In the genomic region with DNA sequence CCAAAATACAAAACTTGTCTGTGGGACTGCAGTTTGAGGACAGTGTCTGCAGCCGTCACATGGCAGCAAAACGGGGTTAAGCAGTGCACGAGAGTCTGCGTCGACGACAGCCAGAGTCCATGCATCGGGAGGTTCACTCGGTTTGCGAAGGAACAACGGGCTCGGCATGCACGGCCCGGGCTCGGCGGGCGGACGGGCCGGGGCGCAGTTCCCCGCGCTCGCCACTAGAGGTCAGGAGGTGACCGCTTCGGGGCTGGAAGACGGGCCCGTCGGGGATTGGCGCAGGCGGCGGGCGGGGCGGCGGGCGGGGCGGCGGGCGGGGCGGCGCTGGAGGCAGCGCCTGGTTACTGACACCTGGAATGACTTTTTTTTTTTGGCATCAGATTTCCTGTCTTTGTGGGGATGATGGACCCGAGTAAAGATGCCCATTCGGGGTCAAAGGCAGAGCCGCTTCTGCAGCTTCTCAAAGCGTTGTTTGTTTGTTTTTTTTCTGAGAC, we compare ENCODE assay signal across 8 cellular contexts. TPM values are rescaled to one million over a fixed set of nuclear protein-coding genes. Genes with fewer than 3 reads are reported as not detected.
DNase-seq lines count a peak whose midpoint lies in the region; ATAC-seq and TF ChIP-seq lines count a peak whose summit lies in the region.

No MANE protein-coding gene starts in this region.

- no peak overlapping the region for H2BK12ac ChIP-seq in trophoblast cell (ENCODE audit: low read length)

- H3K4me1 ChIP-seq in SK-N-SH (ENCODE audit: control insufficient read depth in 1 of 2, insufficient read depth in 2 of 2, low read depth in 1 of 2, low read length in 1 of 2) (peaks cover 0 to 2% of the 10 kb centered on the region in 2 experiments; a peak in 1 of 4 replicates), trophoblast cell (ENCODE audit: control insufficient read depth in 1 of 2, insufficient read depth in 2 of 2, low read length in 2 of 2) (no peaks in the 10 kb centered on the region), tibial nerve (peaks cover 0 to 9% (median 0%) of the 10 kb centered on the region in 4 donors)

- no peaks in the 10 kb centered on the region for H3K36me3 ChIP-seq in SK-N-SH (replicated peaks in 1 of 2; ENCODE audit: control insufficient read depth in 1 of 2, insufficient read depth in 2 of 2, low read length in 1 of 2)
- no peaks in the 10 kb centered on the region for H3K36me3 ChIP-seq in trophoblast cell (ENCODE audit: control insufficient read depth in 1 of 2, insufficient read depth in 2 of 2, low read length in 2 of 2)
- no peaks in the 10 kb centered on the region for H3K36me3 ChIP-seq in tibial nerve

- no peak overlapping the region for H3K23ac ChIP-seq in trophoblast cell (ENCODE audit: low read length)

- H3K9me3 ChIP-seq in SK-N-SH (no peaks in the 10 kb centered on the region), trophoblast cell (ENCODE audit: insufficient read depth, low read depth, low read length) (peaks cover 1% of the 10 kb centered on the region), tibial nerve (no peaks in the 10 kb centered on the region)

- no peak overlapping the region for H3K27ac ChIP-seq in SK-N-SH (ENCODE audit: low read depth in 2 of 2, low read length in 1 of 2)
- H3K27ac ChIP-seq in trophoblast cell (ENCODE audit: low read depth, low read length): no peak overlapping the region
- no peak overlapping the region for H3K27ac ChIP-seq in tibial nerve

- H3K9ac ChIP-seq in SK-N-SH (no peak overlapping the region), trophoblast cell (ENCODE audit: low read length) (no peak overlapping the region)

- no peak overlapping the region for H3K18ac ChIP-seq in trophoblast cell (ENCODE audit: low read length)

- no peak overlapping the region for H3K14ac ChIP-seq in trophoblast cell (ENCODE audit: low read length)

- H3K4me3 ChIP-seq in SK-N-SH (ENCODE audit: low read depth in 2 of 2, low read length in 1 of 2) (peak overlapping the region in 1 of 2 experiments; percentile 52; a peak in 2 of 4 replicates), trophoblast cell (ENCODE audit: low read depth, low read length) (no peak overlapping the region), tibial nerve (no peak overlapping the region)

- peak; percentile 75 for TF ChIP-seq RAD21 in SK-N-SH (IDR thresholded peaks at IDR 0.05; ENCODE audit: low read length)

- no peak overlapping the region for H4K8ac ChIP-seq in trophoblast cell (ENCODE audit: low read depth, low read length)

- ATAC-seq in GM19035 (IDR thresholded peaks at IDR 0.05; ENCODE audit: unreplicated experiment): no peak

- H2AK5ac ChIP-seq in trophoblast cell (ENCODE audit: low read length): no peak overlapping the region

- H2AFZ ChIP-seq in SK-N-SH (ENCODE audit: low read depth) (no peak overlapping the region), trophoblast cell (ENCODE audit: insufficient read depth, low read length, poor library complexity) (no peak overlapping the region)

- H2BK5ac ChIP-seq in trophoblast cell (ENCODE audit: low read depth, low read length, poor library complexity): no peak overlapping the region

- H2BK120ac ChIP-seq in trophoblast cell (ENCODE audit: insufficient read depth, low read length, poor library complexity): no peak overlapping the region

- TF ChIP-seq CTCF in GM12872 (IDR thresholded peaks at IDR 0.05; ENCODE audit: insufficient read depth, low read depth, low read length) (peak; percentile 81), SK-N-SH (IDR thresholded peaks at IDR 0.05) (peak; percentile 68), tibial nerve (IDR thresholded peaks at IDR 0.05) (peak; percentile 85 to 94 (median 88))

- POLR2A ChIA-PET in SK-N-SH (lab: Yijun Ruan, JAX): no interaction called here

- H3K4me2 ChIP-seq in SK-N-SH (0 out of 2 replicates have a peak overlapping the region, but pooled peaks have one; percentile 29), trophoblast cell (ENCODE audit: low read length) (no peak overlapping the region)

- no peak overlapping the region for H4K91ac ChIP-seq in trophoblast cell (ENCODE audit: low read depth, low read length)

- no peaks in the 10 kb centered on the region for H3K79me1 ChIP-seq in trophoblast cell (ENCODE audit: low read length)

- H3K4ac ChIP-seq in trophoblast cell (ENCODE audit: low read depth, low read length): no peak overlapping the region

- TF ChIP-seq EP300 in SK-N-SH (IDR thresholded peaks at IDR 0.05; ENCODE audit: borderline replicate concordance in 1 of 2, low read depth in 1 of 2, low read length in 1 of 2): no peak
- peak in 1 of 2 donors; percentile 33 for TF ChIP-seq EP300 in tibial nerve (IDR thresholded peaks at IDR 0.05)

- H3K27me3 ChIP-seq in SK-N-SH (ENCODE audit: insufficient read depth) (no peaks in the 10 kb centered on the region), trophoblast cell (ENCODE audit: insufficient read depth, low read length) (no peaks in the 10 kb centered on the region), tibial nerve (no peaks in the 10 kb centered on the region)

- H3K79me2 ChIP-seq in SK-N-SH (ENCODE audit: insufficient read depth) (no peaks in the 10 kb centered on the region), trophoblast cell (ENCODE audit: control insufficient read depth, insufficient read depth, low read length, poor library complexity) (no peaks in the 10 kb centered on the region)

- no peaks in the 10 kb centered on the region for H3K9me2 ChIP-seq in SK-N-SH

- DNase-seq in KG1 (lab: John Stamatoyannopoulos, UW): peak; percentile 5
- DNase-seq in SK-N-SH: peak; percentile 94
- peak; percentile 88 for DNase-seq in activated naive CD4-positive, alpha-beta T cell treated with Interleukin-2 at 50 U/mL for 16 hours
- peak; percentile 54 for DNase-seq in globus pallidus (ENCODE audit: low spot score)
- DNase-seq in trophoblast cell: peak; percentile 63 to 80
- DNase-seq in tibial nerve (ENCODE audit: low spot score in 2 of 2): peak; percentile 64 to 76

- H4K20me1 ChIP-seq in SK-N-SH (ENCODE audit: insufficient read depth): no peaks in the 10 kb centered on the region

- H3F3A ChIP-seq in SK-N-SH (replicated peaks; ENCODE audit: insufficient read depth): no peaks in the 10 kb centered on the region

- CTCF ChIA-PET in SK-N-SH (lab: Yijun Ruan, JAX): interaction anchor here (0.6 to 2.2 kb wide), 7 partner anchors 13 to 1041 kb away, joined by 3 to 12 read pairs (median 5); no protein-coding TSS in a partner anchor

- WGBS in SK-N-SH (ENCODE audit: low lambda C conversion rate): under 1% methylated on average over 10 of the region's 44 CpGs
- no CpG with 5 or more reads among the region's 44 CpGs for WGBS in trophoblast cell (ENCODE audit: extremely low coverage, insufficient coverage, insufficient read length)
- 2 to 4% methylated on average over 39 to 44 of the region's 44 CpGs for WGBS in tibial nerve, 2 donors

- no peak for TF ChIP-seq POLR2A in tibial nerve (IDR thresholded peaks at IDR 0.05)

- no peak overlapping the region for H4K12ac ChIP-seq in trophoblast cell (ENCODE audit: low read depth, low read length)

TF ChIP-seq in SK-N-SH, 30 proteins besides CTCF, POLR2A, EP300 and RAD21:
- TF ChIP-seq SMC3 (IDR thresholded peaks at IDR 0.05; ENCODE audit: low read depth, low read length): peak; percentile 67
- TF ChIP-seq MXI1 (IDR thresholded peaks at IDR 0.05; ENCODE audit: low read depth, low read length): peak; percentile 58; the same call in 1 of the 2 replicates
- TF ChIP-seq YY1 (IDR thresholded peaks at IDR 0.05; ENCODE audit: low read depth): no peak
- TF ChIP-seq, protein P1, sequence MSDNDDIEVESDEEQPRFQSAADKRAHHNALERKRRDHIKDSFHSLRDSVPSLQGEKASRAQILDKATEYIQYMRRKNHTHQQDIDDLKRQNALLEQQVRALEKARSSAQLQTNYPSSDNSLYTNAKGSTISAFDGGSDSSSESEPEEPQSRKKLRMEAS (IDR thresholded peaks at IDR 0.05; ENCODE audit: low read depth): peak; percentile 62
- peak; percentile 49 for TF ChIP-seq CHD2 (IDR thresholded peaks at IDR 0.05; ENCODE audit: low read length, partially characterized antibody)
- TF ChIP-seq, protein P2, sequence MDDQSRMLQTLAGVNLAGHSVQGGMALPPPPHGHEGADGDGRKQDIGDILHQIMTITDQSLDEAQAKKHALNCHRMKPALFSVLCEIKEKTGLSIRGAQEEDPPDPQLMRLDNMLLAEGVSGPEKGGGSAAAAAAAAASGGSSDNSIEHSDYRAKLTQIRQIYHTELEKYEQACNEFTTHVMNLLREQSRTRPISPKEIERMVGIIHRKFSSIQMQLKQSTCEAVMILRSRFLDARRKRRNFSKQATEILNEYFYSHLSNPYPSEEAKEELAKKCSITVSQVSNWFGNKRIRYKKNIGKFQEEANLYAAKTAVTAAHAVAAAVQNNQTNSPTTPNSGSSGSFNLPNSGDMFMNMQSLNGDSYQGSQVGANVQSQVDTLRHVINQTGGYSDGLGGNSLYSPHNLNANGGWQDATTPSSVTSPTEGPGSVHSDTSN (IDR thresholded peaks at IDR 0.05): no peak
- TF ChIP-seq POLR2AphosphoS5 (IDR thresholded peaks at IDR 0.05; ENCODE audit: low read depth, low read length): no peak
- no peak for TF ChIP-seq FOSL2 (IDR thresholded peaks at IDR 0.05; ENCODE audit: borderline replicate concordance, low read depth)
- no peak for TF ChIP-seq GATA2 (CRISPR knock-in tag; IDR thresholded peaks at IDR 0.05)

RNA-seq across cellular contexts. Expression of a gene that starts 6.5 kb away (rescaled TPM):
- not detected in 2 replicates for polyA plus RNA-seq in SK-N-SH (2012; rRNA removed)
- not detected in 2 replicates for polyA plus RNA-seq in SK-N-SH (2012; cell fraction: cytosol; rRNA removed)
- not detected in 2 replicates for polyA plus RNA-seq in SK-N-SH (2012; cell fraction: nucleus; rRNA removed)
- not detected in 2 replicates for polyA plus RNA-seq in trophoblast cell (2013)
- not detected for total RNA-seq in tibial nerve

RNA-seq across cellular contexts. Expression of a gene that starts 37.6 kb away (rescaled TPM):
- 0.16 and 0.81 TPM in 2 replicates for polyA plus RNA-seq in SK-N-SH (2012; rRNA removed)
- polyA plus RNA-seq in SK-N-SH (2012; cell fraction: cytosol; rRNA removed): 0.45 and 1.1 TPM in 2 replicates
- polyA plus RNA-seq in SK-N-SH (2012; cell fraction: nucleus; rRNA removed): 0.32 and 1.3 TPM in 2 replicates
- polyA plus RNA-seq in trophoblast cell (2013): 11.1 and 11.6 TPM in 2 replicates
- total RNA-seq in tibial nerve: 10 to 100 TPM; 11.7 to 29.4 (median 16.0) TPM

Comparison
In these comparisons a context has a peak if more than half of its experiments do, and no peak if none do; other contexts are left out.
1. DNase-seq: peak in every context shown above with its lines; median percentile 94 in SK-N-SH; 88 in activated naive CD4-positive, alpha-beta T cell treated with Interleukin-2 at 50 U/mL for 16 hours; 72 in trophoblast cell; 70 in tibial nerve; 54 in globus pallidus; 5 in KG1.